Comparison of ENCODE assay signal across 1 cellular context in the genomic region with DNA sequence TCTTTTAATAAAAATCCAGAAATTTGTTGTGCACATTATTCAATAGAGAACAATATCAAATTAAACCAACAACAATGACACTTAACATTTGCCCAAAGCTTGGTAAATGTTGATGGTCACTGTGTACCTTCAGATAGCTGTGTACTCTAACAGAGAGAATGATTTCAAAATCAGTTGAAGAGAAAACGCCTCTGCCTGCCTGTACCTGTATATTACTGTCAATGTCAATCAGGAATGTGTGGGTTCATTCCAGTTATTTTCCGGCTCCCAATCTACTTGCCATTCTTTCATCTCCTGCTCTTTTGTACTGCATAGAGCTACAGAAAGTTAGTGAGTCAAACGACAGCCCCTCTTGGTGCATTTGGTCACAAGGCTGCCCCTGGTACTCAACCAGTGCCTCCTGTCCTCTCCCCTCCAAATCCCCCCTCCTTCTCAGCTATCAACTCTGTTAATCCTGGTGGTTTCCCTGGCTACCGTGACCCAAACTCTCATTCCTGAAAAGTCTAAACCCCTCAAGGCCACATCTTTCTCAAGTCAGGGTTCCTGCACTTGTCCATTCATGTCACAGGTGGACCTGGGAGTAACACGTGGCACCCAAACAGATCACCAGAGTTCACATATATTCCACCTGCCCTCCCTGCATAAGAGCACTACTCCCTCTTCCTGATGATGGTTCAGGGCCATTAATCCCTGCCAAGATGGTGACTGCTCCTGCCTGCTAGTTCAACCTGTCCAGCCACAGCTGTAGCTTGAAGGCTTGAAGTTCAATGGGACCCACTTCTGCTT.
TF ChIP-seq lines count a peak whose summit lies in the region.

No MANE protein-coding gene starts in this region.

TF ChIP-seq in HepG2, 621 proteins besides CTCF, POLR2A, EP300 and RAD21 (continued from another document and continues in another):
- TF ChIP-seq, protein P1, sequence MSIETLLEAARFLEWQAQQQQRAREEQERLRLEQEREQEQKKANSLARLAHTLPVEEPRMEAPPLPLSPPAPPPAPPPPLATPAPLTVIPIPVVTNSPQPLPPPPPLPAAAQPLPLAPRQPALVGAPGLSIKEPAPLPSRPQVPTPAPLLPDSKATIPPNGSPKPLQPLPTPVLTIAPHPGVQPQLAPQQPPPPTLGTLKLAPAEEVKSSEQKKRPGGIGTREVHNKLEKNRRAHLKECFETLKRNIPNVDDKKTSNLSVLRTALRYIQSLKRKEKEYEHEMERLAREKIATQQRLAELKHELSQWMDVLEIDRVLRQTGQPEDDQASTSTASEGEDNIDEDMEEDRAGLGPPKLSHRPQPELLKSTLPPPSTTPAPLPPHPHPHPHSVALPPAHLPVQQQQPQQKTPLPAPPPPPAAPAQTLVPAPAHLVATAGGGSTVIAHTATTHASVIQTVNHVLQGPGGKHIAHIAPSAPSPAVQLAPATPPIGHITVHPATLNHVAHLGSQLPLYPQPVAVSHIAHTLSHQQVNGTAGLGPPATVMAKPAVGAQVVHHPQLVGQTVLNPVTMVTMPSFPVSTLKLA (IDR thresholded peaks at IDR 0.05) = peak; percentile 62; the same call in 1 of the 2 replicates
- TF ChIP-seq ZBTB7B (CRISPR knock-in tag; IDR thresholded peaks at IDR 0.05) (no peak), TAF1 (CRISPR knock-in tag; IDR thresholded peaks at IDR 0.05) (no peak), ZSCAN31 (CRISPR knock-in tag; IDR thresholded peaks at IDR 0.05; ENCODE audit: low read depth) (no peak), FOSL1 (CRISPR knock-in tag; IDR thresholded peaks at IDR 0.05; ENCODE audit: borderline replicate concordance) (no peak), AKAP8 (CRISPR knock-in tag; IDR thresholded peaks at IDR 0.05) (no peak), ZEB1 (IDR thresholded peaks at IDR 0.05; ENCODE audit: insufficient replicate concordance, low read depth) (no peak), ZNF251 (CRISPR knock-in tag; IDR thresholded peaks at IDR 0.05) (no peak), TCF12 (IDR thresholded peaks at IDR 0.05) (no peak), TCF12 (CRISPR knock-in tag; IDR thresholded peaks at IDR 0.05) (no peak), SATB2 (CRISPR knock-in tag; IDR thresholded peaks at IDR 0.05) (no peak), BRCA1 (CRISPR knock-in tag; IDR thresholded peaks at IDR 0.05) (no peak), ZNF460 (CRISPR knock-in tag; IDR thresholded peaks at IDR 0.05; ENCODE audit: borderline replicate concordance) (no peak), FOXM1 (CRISPR knock-in tag; IDR thresholded peaks at IDR 0.05) (no peak), ZNF879 (CRISPR knock-in tag; IDR thresholded peaks at IDR 0.05) (no peak), ZFP41 (CRISPR knock-in tag; IDR thresholded peaks at IDR 0.05; ENCODE audit: borderline replicate concordance) (no peak), ZNF670 (CRISPR knock-in tag; IDR thresholded peaks at IDR 0.05; ENCODE audit: borderline replicate concordance) (peak; percentile 69; the same call in 1 of the 2 replicates), RFXANK (CRISPR knock-in tag; IDR thresholded peaks at IDR 0.05) (no peak), TMF1 (CRISPR knock-in tag; IDR thresholded peaks at IDR 0.05; ENCODE audit: low read depth) (no peak), HIVEP1 (CRISPR knock-in tag; IDR thresholded peaks at IDR 0.05) (no peak), AHR (CRISPR knock-in tag; IDR thresholded peaks at IDR 0.05) (no peak), ZNF235 (CRISPR knock-in tag; IDR thresholded peaks at IDR 0.05; ENCODE audit: borderline replicate concordance) (no peak), MYNN (CRISPR knock-in tag; IDR thresholded peaks at IDR 0.05; ENCODE audit: low read depth) (no peak), ZNF484 (CRISPR knock-in tag; IDR thresholded peaks at IDR 0.05; ENCODE audit: borderline replicate concordance, low read depth) (no peak), ARHGAP35 (CRISPR knock-in tag; IDR thresholded peaks at IDR 0.05; ENCODE audit: borderline replicate concordance) (no peak), PTBP1 (IDR thresholded peaks at IDR 0.05; ENCODE audit: low read depth, low read length, poor library complexity, severe bottlenecking) (no peak), GATAD2A (CRISPR knock-in tag; IDR thresholded peaks at IDR 0.05) (no peak), KLF13 (CRISPR knock-in tag; IDR thresholded peaks at IDR 0.05) (no peak), ZNF619 (CRISPR knock-in tag; IDR thresholded peaks at IDR 0.05) (0 out of 2 replicates have a peak, but pooled peaks have one; percentile 37), TCF7 (IDR thresholded peaks at IDR 0.05; ENCODE audit: low read depth) (no peak; the same call in 1 of the 2 replicates), ZNF781 (CRISPR knock-in tag; IDR thresholded peaks at IDR 0.05; ENCODE audit: borderline replicate concordance, not compliant biosample characterization) (no peak), ZNF205 (CRISPR knock-in tag; IDR thresholded peaks at IDR 0.05) (no peak), ZNF569 (CRISPR knock-in tag; IDR thresholded peaks at IDR 0.05; ENCODE audit: borderline replicate concordance) (no peak), NPAS2 (CRISPR knock-in tag; IDR thresholded peaks at IDR 0.05; ENCODE audit: borderline replicate concordance) (no peak)
- TF ChIP-seq, protein P2, sequence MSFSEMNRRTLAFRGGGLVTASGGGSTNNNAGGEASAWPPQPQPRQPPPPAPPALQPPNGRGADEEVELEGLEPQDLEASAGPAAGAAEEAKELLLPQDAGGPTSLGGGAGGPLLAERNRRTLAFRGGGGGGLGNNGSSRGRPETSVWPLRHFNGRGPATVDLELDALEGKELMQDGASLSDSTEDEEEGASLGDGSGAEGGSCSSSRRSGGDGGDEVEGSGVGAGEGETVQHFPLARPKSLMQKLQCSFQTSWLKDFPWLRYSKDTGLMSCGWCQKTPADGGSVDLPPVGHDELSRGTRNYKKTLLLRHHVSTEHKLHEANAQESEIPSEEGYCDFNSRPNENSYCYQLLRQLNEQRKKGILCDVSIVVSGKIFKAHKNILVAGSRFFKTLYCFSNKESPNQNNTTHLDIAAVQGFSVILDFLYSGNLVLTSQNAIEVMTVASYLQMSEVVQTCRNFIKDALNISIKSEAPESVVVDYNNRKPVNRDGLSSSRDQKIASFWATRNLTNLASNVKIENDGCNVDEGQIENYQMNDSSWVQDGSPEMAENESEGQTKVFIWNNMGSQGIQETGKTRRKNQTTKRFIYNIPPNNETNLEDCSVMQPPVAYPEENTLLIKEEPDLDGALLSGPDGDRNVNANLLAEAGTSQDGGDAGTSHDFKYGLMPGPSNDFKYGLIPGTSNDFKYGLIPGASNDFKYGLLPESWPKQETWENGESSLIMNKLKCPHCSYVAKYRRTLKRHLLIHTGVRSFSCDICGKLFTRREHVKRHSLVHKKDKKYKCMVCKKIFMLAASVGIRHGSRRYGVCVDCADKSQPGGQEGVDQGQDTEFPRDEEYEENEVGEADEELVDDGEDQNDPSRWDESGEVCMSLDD (CRISPR knock-in tag; IDR thresholded peaks at IDR 0.05; ENCODE audit: borderline replicate concordance) = no peak
- TF ChIP-seq, protein P3, sequence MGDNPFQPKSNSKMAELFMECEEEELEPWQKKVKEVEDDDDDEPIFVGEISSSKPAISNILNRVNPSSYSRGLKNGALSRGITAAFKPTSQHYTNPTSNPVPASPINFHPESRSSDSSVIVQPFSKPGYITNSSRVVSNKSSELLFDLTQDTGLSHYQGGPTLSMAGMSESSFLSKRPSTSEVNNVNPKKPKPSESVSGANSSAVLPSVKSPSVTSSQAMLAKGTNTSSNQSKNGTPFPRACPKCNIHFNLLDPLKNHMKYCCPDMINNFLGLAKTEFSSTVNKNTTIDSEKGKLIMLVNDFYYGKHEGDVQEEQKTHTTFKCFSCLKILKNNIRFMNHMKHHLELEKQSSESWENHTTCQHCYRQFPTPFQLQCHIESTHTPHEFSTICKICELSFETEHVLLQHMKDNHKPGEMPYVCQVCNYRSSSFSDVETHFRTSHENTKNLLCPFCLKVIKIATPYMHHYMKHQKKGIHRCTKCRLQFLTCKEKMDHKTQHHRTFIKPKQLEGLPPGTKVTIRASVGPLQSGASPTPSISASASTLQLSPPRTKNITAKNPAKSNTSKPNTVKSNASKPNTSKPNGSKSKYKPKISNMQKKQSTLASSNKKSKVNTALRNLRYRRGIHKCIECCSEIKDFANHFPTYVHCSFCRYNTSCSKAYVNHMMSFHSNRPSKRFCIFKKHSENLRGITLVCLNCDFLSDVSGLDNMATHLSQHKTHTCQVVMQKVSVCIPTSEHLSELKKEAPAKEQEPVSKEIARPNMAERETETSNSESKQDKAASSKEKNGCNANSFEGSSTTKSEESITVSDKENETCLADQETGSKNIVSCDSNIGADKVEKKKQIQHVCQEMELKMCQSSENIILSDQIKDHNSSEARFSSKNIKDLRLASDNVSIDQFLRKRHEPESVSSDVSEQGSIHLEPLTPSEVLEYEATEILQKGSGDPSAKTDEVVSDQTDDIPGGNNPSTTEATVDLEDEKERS (CRISPR knock-in tag; IDR thresholded peaks at IDR 0.05) = no peak
- TF ChIP-seq, protein P4, sequence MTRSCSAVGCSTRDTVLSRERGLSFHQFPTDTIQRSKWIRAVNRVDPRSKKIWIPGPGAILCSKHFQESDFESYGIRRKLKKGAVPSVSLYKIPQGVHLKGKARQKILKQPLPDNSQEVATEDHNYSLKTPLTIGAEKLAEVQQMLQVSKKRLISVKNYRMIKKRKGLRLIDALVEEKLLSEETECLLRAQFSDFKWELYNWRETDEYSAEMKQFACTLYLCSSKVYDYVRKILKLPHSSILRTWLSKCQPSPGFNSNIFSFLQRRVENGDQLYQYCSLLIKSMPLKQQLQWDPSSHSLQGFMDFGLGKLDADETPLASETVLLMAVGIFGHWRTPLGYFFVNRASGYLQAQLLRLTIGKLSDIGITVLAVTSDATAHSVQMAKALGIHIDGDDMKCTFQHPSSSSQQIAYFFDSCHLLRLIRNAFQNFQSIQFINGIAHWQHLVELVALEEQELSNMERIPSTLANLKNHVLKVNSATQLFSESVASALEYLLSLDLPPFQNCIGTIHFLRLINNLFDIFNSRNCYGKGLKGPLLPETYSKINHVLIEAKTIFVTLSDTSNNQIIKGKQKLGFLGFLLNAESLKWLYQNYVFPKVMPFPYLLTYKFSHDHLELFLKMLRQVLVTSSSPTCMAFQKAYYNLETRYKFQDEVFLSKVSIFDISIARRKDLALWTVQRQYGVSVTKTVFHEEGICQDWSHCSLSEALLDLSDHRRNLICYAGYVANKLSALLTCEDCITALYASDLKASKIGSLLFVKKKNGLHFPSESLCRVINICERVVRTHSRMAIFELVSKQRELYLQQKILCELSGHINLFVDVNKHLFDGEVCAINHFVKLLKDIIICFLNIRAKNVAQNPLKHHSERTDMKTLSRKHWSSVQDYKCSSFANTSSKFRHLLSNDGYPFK (CRISPR knock-in tag; IDR thresholded peaks at IDR 0.05; ENCODE audit: borderline replicate concordance) = no peak
- TF ChIP-seq, protein P5, sequence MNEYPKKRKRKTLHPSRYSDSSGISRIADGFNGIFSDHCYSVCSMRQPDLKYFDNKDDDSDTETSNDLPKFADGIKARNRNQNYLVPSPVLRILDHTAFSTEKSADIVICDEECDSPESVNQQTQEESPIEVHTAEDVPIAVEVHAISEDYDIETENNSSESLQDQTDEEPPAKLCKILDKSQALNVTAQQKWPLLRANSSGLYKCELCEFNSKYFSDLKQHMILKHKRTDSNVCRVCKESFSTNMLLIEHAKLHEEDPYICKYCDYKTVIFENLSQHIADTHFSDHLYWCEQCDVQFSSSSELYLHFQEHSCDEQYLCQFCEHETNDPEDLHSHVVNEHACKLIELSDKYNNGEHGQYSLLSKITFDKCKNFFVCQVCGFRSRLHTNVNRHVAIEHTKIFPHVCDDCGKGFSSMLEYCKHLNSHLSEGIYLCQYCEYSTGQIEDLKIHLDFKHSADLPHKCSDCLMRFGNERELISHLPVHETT (CRISPR knock-in tag; conservative IDR thresholded peaks at IDR 0.05) = no peak
- TF ChIP-seq, protein P6, sequence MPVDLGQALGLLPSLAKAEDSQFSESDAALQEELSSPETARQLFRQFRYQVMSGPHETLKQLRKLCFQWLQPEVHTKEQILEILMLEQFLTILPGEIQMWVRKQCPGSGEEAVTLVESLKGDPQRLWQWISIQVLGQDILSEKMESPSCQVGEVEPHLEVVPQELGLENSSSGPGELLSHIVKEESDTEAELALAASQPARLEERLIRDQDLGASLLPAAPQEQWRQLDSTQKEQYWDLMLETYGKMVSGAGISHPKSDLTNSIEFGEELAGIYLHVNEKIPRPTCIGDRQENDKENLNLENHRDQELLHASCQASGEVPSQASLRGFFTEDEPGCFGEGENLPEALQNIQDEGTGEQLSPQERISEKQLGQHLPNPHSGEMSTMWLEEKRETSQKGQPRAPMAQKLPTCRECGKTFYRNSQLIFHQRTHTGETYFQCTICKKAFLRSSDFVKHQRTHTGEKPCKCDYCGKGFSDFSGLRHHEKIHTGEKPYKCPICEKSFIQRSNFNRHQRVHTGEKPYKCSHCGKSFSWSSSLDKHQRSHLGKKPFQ (CRISPR knock-in tag; IDR thresholded peaks at IDR 0.05; ENCODE audit: insufficient replicate concordance) = no peak
- TF ChIP-seq, protein P7, sequence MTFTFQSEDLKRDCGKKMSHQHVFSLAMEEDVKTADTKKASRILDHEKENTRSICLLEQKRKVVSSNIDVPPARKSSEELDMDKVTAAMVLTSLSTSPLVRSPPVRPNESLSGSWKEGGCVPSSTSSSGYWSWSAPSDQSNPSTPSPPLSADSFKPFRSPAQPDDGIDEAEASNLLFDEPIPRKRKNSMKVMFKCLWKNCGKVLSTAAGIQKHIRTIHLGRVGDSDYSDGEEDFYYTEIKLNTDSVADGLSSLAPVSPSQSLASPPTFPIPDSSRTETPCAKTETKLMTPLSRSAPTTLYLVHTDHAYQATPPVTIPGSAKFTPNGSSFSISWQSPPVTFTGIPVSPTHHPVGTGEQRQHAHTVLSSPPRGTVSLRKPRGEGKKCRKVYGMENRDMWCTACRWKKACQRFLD (CRISPR knock-in tag; IDR thresholded peaks at IDR 0.05; ENCODE audit: borderline replicate concordance) = no peak
- TF ChIP-seq, protein P8, sequence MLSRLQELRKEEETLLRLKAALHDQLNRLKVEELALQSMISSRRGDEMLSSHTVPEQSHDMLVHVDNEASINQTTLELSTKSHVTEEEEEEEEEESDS (CRISPR knock-in tag; IDR thresholded peaks at IDR 0.05; ENCODE audit: borderline replicate concordance) = no peak
- TF ChIP-seq, protein P9, sequence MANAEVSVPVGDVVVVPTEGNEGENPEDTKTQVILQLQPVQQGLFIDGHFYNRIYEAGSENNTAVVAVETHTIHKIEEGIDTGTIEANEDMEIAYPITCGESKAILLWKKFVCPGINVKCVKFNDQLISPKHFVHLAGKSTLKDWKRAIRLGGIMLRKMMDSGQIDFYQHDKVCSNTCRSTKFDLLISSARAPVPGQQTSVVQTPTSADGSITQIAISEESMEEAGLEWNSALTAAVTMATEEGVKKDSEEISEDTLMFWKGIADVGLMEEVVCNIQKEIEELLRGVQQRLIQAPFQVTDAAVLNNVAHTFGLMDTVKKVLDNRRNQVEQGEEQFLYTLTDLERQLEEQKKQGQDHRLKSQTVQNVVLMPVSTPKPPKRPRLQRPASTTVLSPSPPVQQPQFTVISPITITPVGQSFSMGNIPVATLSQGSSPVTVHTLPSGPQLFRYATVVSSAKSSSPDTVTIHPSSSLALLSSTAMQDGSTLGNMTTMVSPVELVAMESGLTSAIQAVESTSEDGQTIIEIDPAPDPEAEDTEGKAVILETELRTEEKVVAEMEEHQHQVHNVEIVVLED (CRISPR knock-in tag; IDR thresholded peaks at IDR 0.05; ENCODE audit: borderline replicate concordance) = no peak
- TF ChIP-seq, protein P10, sequence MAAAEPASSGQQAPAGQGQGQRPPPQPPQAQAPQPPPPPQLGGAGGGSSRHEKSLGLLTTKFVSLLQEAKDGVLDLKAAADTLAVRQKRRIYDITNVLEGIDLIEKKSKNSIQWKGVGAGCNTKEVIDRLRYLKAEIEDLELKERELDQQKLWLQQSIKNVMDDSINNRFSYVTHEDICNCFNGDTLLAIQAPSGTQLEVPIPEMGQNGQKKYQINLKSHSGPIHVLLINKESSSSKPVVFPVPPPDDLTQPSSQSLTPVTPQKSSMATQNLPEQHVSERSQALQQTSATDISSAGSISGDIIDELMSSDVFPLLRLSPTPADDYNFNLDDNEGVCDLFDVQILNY (CRISPR knock-in tag; conservative IDR thresholded peaks at IDR 0.05) = no peak
